In the genomic region with DNA sequence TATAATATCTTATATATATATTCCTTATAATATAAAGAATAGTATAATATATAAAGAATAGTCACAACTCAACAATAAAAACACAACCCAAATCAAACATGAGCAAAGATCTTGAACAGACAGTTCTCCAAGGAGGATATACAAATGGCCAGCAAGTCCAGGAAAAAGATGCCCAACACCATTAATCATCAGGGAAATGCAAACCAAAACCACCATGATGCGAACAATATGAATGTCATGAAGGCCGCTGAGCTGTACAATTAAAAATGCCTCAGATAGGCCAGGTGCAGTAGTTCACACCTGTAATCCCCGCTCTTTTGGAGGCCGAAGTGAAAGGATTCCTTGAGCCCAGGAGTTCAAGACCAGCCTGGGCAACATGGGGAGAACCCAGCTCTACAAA, we compare ENCODE assay signal across 16 cellular contexts. TPM values are rescaled to one million over a fixed set of nuclear protein-coding genes. Genes with fewer than 3 reads are reported as not detected.
A peak's percentile ranks its signal among the peaks of the same experiment; 100 is the strongest.
DNase-seq lines count a peak whose midpoint lies in the region; ATAC-seq and TF ChIP-seq lines count a peak whose summit lies in the region.
"Had no signal": no experiment of that assay in that cellular context is flagged by ENCODE, and none has a peak within 500 bp of the region (broad histone marks: within the 10 kb centered on the region; RNA-seq: fewer than 3 reads in every experiment).

No MANE protein-coding gene starts in this region.

- no peak overlapping the region for H3K4me3 Mint-ChIP-seq in MCF 10A (ENCODE audit: unreplicated experiment)
- H3K4me3 Mint-ChIP-seq in stimulated activated naive B cell treated with anti-CD40 and anti-IgM and Interleukin-4, amounts not matched to agents 10 μg/mL and 1 μg/mL and 100 μg/mL, for 72 hours: no peak overlapping the region
- H3K4me3 Mint-ChIP-seq: CD14-positive monocyte; CD8-positive, alpha-beta T cell had no signal

- BruUV-seq in mammary epithelial cell (replicated peaks; lab: Mats Ljungman, UMichigan) (no TSS peak), MCF 10A (replicated peaks; lab: Mats Ljungman, UMichigan) (no TSS peak)

- no peaks in the 10 kb centered on the region for H3K36me3 Mint-ChIP-seq in MCF 10A (ENCODE audit: insufficient read depth, unreplicated experiment)
- H3K36me3 Mint-ChIP-seq in stimulated activated naive B cell treated with anti-CD40 and anti-IgM and Interleukin-4, amounts not matched to agents 10 μg/mL and 1 μg/mL and 100 μg/mL, for 72 hours: peaks cover 17 to 41% of the 10 kb centered on the region in 2 donors
- H3K36me3 Mint-ChIP-seq: CD14-positive monocyte; CD8-positive, alpha-beta T cell had no signal

- H3K4me2 ChIP-seq in mammary epithelial cell (ENCODE audit: insufficient read depth, low read depth, low read length): no peak overlapping the region

- 63% methylated on average over 4 of the region's 4 CpGs for WGBS in mammary epithelial cell (ENCODE audit: low coverage, missing lambda C conversion rate)
- 91 to 99% methylated on average over 4 of the region's 4 CpGs for WGBS in lower leg skin, 2 donors

- H3K27me3 ChIP-seq in mammary epithelial cell (ENCODE audit: insufficient read depth, low read length) (no peaks in the 10 kb centered on the region), WERI-Rb-1 (ENCODE audit: insufficient read depth, low read depth, severe bottlenecking) (no peaks in the 10 kb centered on the region)

- peaks cover 6% of the 10 kb centered on the region for H3K4me1 Mint-ChIP-seq in MCF 10A (ENCODE audit: insufficient read depth, unreplicated experiment)
- H3K4me1 Mint-ChIP-seq in stimulated activated naive B cell treated with anti-CD40 and anti-IgM and Interleukin-4, amounts not matched to agents 10 μg/mL and 1 μg/mL and 100 μg/mL, for 72 hours: peaks cover 49 to 70% of the 10 kb centered on the region in 2 donors

- DNase-seq in mammary epithelial cell: peak; percentile 67
- no peak for DNase-seq in MCF 10A (ENCODE audit: unreplicated experiment)
- DNase-seq in RPMI7951 (ENCODE audit: low read depth): peak; percentile 22
- DNase-seq in epithelial cell of prostate (ENCODE audit: low read depth, low spot score): no peak
- no peak for DNase-seq in stimulated activated naive B cell treated with anti-CD40 and anti-IgM and Interleukin-4, amounts not matched to agents 10 μg/mL and 1 μg/mL and 100 μg/mL, for 72 hours
- no peak for DNase-seq in stimulated activated CD4-positive, alpha-beta T cell treated with anti-CD3 and anti-CD28 coated beads, Interleukin-15, amount 100 ng/mL, for 24 hours
- no peak for DNase-seq in lower leg skin (ENCODE audit: low spot score in 2 of 2)
- no peak for DNase-seq in WERI-Rb-1
- DNase-seq: CD8-positive, alpha-beta T cell; COR-L47; DMS153; DMS79 treated with DMSO at 0.1 percent for 48 hours; GF-D8 had no signal

- H3K4me1 ChIP-seq in mammary epithelial cell (ENCODE audit: insufficient read depth, low read length): peaks cover 3% of the 10 kb centered on the region

- H3K4me3 ChIP-seq in mammary epithelial cell (replicated peaks in 1 of 3; ENCODE audit: insufficient read depth in 1 of 3, low read depth in 2 of 3, low read length in 3 of 3): no peak overlapping the region
- no peak overlapping the region for H3K4me3 ChIP-seq in lower leg skin (ENCODE audit: low read depth, poor library complexity, severe bottlenecking)
- no peak overlapping the region for H3K4me3 ChIP-seq in WERI-Rb-1 (ENCODE audit: low read depth, low read length)
- H3K4me3 ChIP-seq: HAP-1 had no signal

- H3K27me3 Mint-ChIP-seq in MCF 10A (ENCODE audit: insufficient read depth, unreplicated experiment): no peaks in the 10 kb centered on the region
- H3K27me3 Mint-ChIP-seq in stimulated activated naive B cell treated with anti-CD40 and anti-IgM and Interleukin-4, amounts not matched to agents 10 μg/mL and 1 μg/mL and 100 μg/mL, for 72 hours: no peaks in the 10 kb centered on the region

- in situ Hi-C loops in mammary epithelial cell (cut with MboI; ENCODE audit: low sequenced_read_pairs in 2 of 2): no loop called here

- no peaks in the 10 kb centered on the region for H3K36me3 ChIP-seq in mammary epithelial cell (ENCODE audit: insufficient read depth, low read length)
- no peaks in the 10 kb centered on the region for H3K36me3 ChIP-seq in WERI-Rb-1
- H3K36me3 ChIP-seq: HAP-1 had no signal

- no peaks in the 10 kb centered on the region for H3K9me3 ChIP-seq in mammary epithelial cell (replicated peaks; ENCODE audit: insufficient read depth, low read length)
- H3K9me3 ChIP-seq in WERI-Rb-1 (ENCODE audit: severe bottlenecking): peaks cover 3% of the 10 kb centered on the region
- H3K9me3 ChIP-seq: HAP-1 had no signal

- POLR2A ChIA-PET in MCF 10A (lab: Yijun Ruan, JAX): interaction anchor here (0.8 kb wide), 1 partner anchor 27 kb away, joined by 3 read pairs; no protein-coding TSS in a partner anchor

- dilution Hi-C loops in mammary epithelial cell (cut with HindIII; ENCODE audit: low sequenced_read_pairs): no loop called here

- no peak overlapping the region for H3K9ac ChIP-seq in mammary epithelial cell (ENCODE audit: insufficient read depth, low read length)

- no peaks in the 10 kb centered on the region for H4K20me1 ChIP-seq in mammary epithelial cell (ENCODE audit: insufficient read depth, low read length)

- ATAC-seq in stimulated activated naive B cell treated with anti-CD40 and anti-IgM and Interleukin-4, amounts not matched to agents 10 μg/mL and 1 μg/mL and 100 μg/mL, for 72 hours (replicated peaks): no peak
- ATAC-seq: CD8-positive, alpha-beta T cell had no signal

- intact Hi-C loops in mammary epithelial cell (cut with micrococcal nuclease): no loop called here
- intact Hi-C loops in MCF 10A (cut with micrococcal nuclease): no loop called here
- intact Hi-C loops in lower leg skin (cut with DNase I; ENCODE audit: low total_unique reads): no loop called here

- H3K27ac Mint-ChIP-seq in MCF 10A (ENCODE audit: low read depth, unreplicated experiment): no peak overlapping the region
- peak overlapping the region; percentile 62 for H3K27ac Mint-ChIP-seq in stimulated activated naive B cell treated with anti-CD40 and anti-IgM and Interleukin-4, amounts not matched to agents 10 μg/mL and 1 μg/mL and 100 μg/mL, for 72 hours
- H3K27ac Mint-ChIP-seq: CD14-positive monocyte; CD8-positive, alpha-beta T cell had no signal

- no peaks in the 10 kb centered on the region for H3K79me2 ChIP-seq in mammary epithelial cell (ENCODE audit: insufficient read depth, low read length)

- no peak overlapping the region for H2AFZ ChIP-seq in mammary epithelial cell (ENCODE audit: low read depth, low read length)

- no peaks in the 10 kb centered on the region for H3K9me3 Mint-ChIP-seq in MCF 10A (ENCODE audit: unreplicated experiment)
- H3K9me3 Mint-ChIP-seq in stimulated activated naive B cell treated with anti-CD40 and anti-IgM and Interleukin-4, amounts not matched to agents 10 μg/mL and 1 μg/mL and 100 μg/mL, for 72 hours: peaks cover 11 to 12% of the 10 kb centered on the region in 2 donors
- H3K9me3 Mint-ChIP-seq: CD14-positive monocyte; CD8-positive, alpha-beta T cell had no signal

- no peak overlapping the region for H3K27ac ChIP-seq in mammary epithelial cell (ENCODE audit: insufficient read depth, low read depth, low read length)
- peak overlapping the region; percentile 69 for H3K27ac ChIP-seq in epithelial cell of prostate
- H3K27ac ChIP-seq in WERI-Rb-1: no peak overlapping the region
- H3K27ac ChIP-seq: 22Rv1 had no signal

- TF ChIP-seq CTCF in mammary epithelial cell (conservative IDR thresholded peaks at IDR 0.05 in 1 of 2, IDR thresholded peaks at IDR 0.05 in 1 of 2; ENCODE audit: extremely low read depth in 1 of 2, insufficient read depth in 1 of 2, low read depth in 1 of 2, low read length in 2 of 2): no peak
- no peak for TF ChIP-seq CTCF in MCF 10A (IDR thresholded peaks at IDR 0.05; ENCODE audit: unreplicated experiment)
- no peak for TF ChIP-seq CTCF in lower leg skin (IDR thresholded peaks at IDR 0.05)
- TF ChIP-seq CTCF in WERI-Rb-1 (IDR thresholded peaks at IDR 0.05; ENCODE audit: low read depth, low read length): no peak

- CTCF ChIA-PET in mammary epithelial cell (lab: Charles Lee; ENCODE audit: low non-redundant PET): no interaction called here
- CTCF ChIA-PET in MCF 10A (lab: Yijun Ruan, JAX): no interaction called here

- TF ChIP-seq POLR2A in lower leg skin (IDR thresholded peaks at IDR 0.05): no peak

RNA-seq across cellular contexts. Expression of a gene that starts 58.9 kb away (rescaled TPM):
- total RNA-seq in mammary epithelial cell (100 to 1,000 TPM in 1 of 2 donors, 10 to 100 TPM in 1; 66.7 to 148 TPM), MCF 10A (2022) (52.7 and 64.9 TPM in 2 replicates), lower leg skin (100 to 1,000 TPM in 1 of 4 donors, 10 to 100 TPM in 3; 75.1 to 126 (median 81.9) TPM)
- 33.5 TPM for polyA plus RNA-seq in mammary epithelial cell
- 74.5 TPM for polyA minus RNA-seq in mammary epithelial cell
- 89.0 and 130 TPM in 2 replicates for total RNA-seq in RPMI7951 (2014; rRNA removed; shearing (Covaris generic))

Comparison
In these comparisons a context has a peak if more than half of its experiments do, and no peak if none do; other contexts are left out.
1. DNase-seq: peak in mammary epithelial cell (single experiment) and RPMI7951 (single experiment); none in MCF 10A (single experiment), epithelial cell of prostate (single experiment), stimulated activated naive B cell treated with anti-CD40 and anti-IgM and Interleukin-4, amounts not matched to agents 10 μg/mL and 1 μg/mL and 100 μg/mL, for 72 hours (single experiment), stimulated activated CD4-positive, alpha-beta T cell treated with anti-CD3 and anti-CD28 coated beads, Interleukin-15, amount 100 ng/mL, for 24 hours (single experiment), lower leg skin (0 of 2) and WERI-Rb-1 (single experiment).